ENCODE assay signal across 7 cellular contexts in genomic region chr9:137672907-137673791, GRCh38. TPM values are rescaled to one million over a fixed set of nuclear protein-coding genes. Genes with fewer than 3 reads are reported as not detected.
DNase-seq lines count a peak whose midpoint lies in the region; ATAC-seq, FAIRE-seq and TF ChIP-seq lines count a peak whose summit lies in the region.

No MANE protein-coding gene starts in this region.

- H3K4me1 ChIP-seq in kidney (ENCODE audit: control insufficient read depth in 1 of 2, insufficient read depth in 1 of 2, low read depth in 1 of 2, low read length in 2 of 2), result peaks cover 12 to 18% of the 10 kb centered on the region in 2 donors

- no peak for FAIRE-seq in kidney (lab: Jason Lieb, UNC)

- DNase-seq in GM04503 (ENCODE audit: low read depth) (peak; percentile 21), LoVo (ENCODE audit: low spot score) (peak; percentile 54), SK-MEL-5 (ENCODE audit: low read depth, low spot score) (peak; percentile 71), brain pericyte (ENCODE audit: low read depth, low spot score) (peak; percentile 41), kidney (no peak)
- DNase-seq in stimulated activated CD4-positive, alpha-beta T cell treated with anti-CD3 and anti-CD28 coated beads, Interleukin-2, amount 100 ng/mL, for 48 hours, result peak; percentile 26 to 32

- H3K9ac ChIP-seq in kidney (ENCODE audit: low read length in 2 of 2), result peak overlapping the region in 1 of 2 donors; percentile 7

- H3K9me3 ChIP-seq in kidney (ENCODE audit: control insufficient read depth in 1 of 2, low read length in 2 of 2), result no peaks in the 10 kb centered on the region

- no peaks in the 10 kb centered on the region for H3K36me3 ChIP-seq in kidney (ENCODE audit: control insufficient read depth in 1 of 2, insufficient read depth in 2 of 2, low read length in 2 of 2)

- ATAC-seq in GM21717 (IDR thresholded peaks at IDR 0.05; ENCODE audit: unreplicated experiment), result peak; percentile 55

- peak; percentile 85 for TF ChIP-seq CTCF in kidney (IDR thresholded peaks at IDR 0.05; ENCODE audit: borderline replicate concordance, extremely low read depth, insufficient read depth)

- no peak overlapping the region for H3K27ac ChIP-seq in kidney (ENCODE audit: low read depth in 2 of 2, low read length in 2 of 2)

- no peak overlapping the region for H3K4me3 ChIP-seq in kidney (ENCODE audit: low read length in 2 of 2)

- in situ Hi-C loops in SK-MEL-5 (cut with HindIII; ENCODE audit: low pct_unique_long_range_greater_than_20kb, low sequenced_read_pairs), result no loop called here

- intact Hi-C loops in kidney (cut with DNase I), result no loop called here

RNA-seq across cellular contexts. Expression of gene EHMT1, which starts 54.3 kb away (rescaled TPM):
- 18.5 and 24.3 TPM in 2 replicates for total RNA-seq in SK-MEL-5 (2014; rRNA removed; shearing (Covaris generic))
- polyA plus RNA-seq in SK-MEL-5 (2015; cell fraction: cytosol; rRNA removed), result 56.0 and 60.9 TPM in 2 replicates
- 99.5 and 114 TPM in 2 replicates for polyA plus RNA-seq in SK-MEL-5 (2015; cell fraction: nucleus; rRNA removed)
- 92.9 TPM for total RNA-seq in kidney
- polyA plus RNA-seq in kidney (ENCODE audit: insufficient read depth, low read depth, low replicate concordance), result 15.8 TPM
